8 cellular contexts compared by ENCODE assay signal in genomic region chr19:55283548-55284393, GRCh38. TPM values are rescaled to one million over a fixed set of nuclear protein-coding genes. Genes with fewer than 3 reads are reported as not detected.
DNase-seq lines count a peak whose midpoint lies in the region; ATAC-seq and TF ChIP-seq lines count a peak whose summit lies in the region.

TSS of gene BRSK1 (plus strand) at chr19:55283997. CDS start at chr19:55284443, 446 bp downstream.

- peaks cover 0 to 39% (median 13%) of the 10 kb centered on the region in 12 donors for H3K4me1 ChIP-seq in heart left ventricle

- H3K36me3 ChIP-seq in H7 (replicated peaks; ENCODE audit: control insufficient read depth, insufficient read depth, low read length) (no peaks in the 10 kb centered on the region), heart left ventricle (no peaks in the 10 kb centered on the region)

- WGBS in heart left ventricle, 4 donors: 4 to 15% (median 9%) methylated on average over 14 to 46 of the region's 47 CpGs

- no peaks in the 10 kb centered on the region for H3K9me3 Mint-ChIP-seq in activated naive CD4-positive, alpha-beta T cell treated with anti-CD3 and anti-CD28 coated beads for 36 hours

- intact Hi-C loops in activated naive CD4-positive, alpha-beta T cell treated with anti-CD3 and anti-CD28 coated beads for 36 hours (cut with micrococcal nuclease): loop anchor here (5.0 kb wide), 2 partner anchors 124 to 821 kb away; partner anchors contain the start of genes LENG9 and UBE2S
- intact Hi-C loops in heart left ventricle (cut with DNase I) (loop anchor here in 1 of 10 donors (5.0 to 10.0 kb wide), 3 partner anchors 54 to 321 kb away; partner anchors contain the start of genes KMT5C, TMEM238, ZNF524 and ZNF865), sciatic nerve (cut with DNase I) (no loop called here)

- H3K27me3 Mint-ChIP-seq in activated naive CD4-positive, alpha-beta T cell treated with anti-CD3 and anti-CD28 coated beads for 36 hours (ENCODE audit: low read depth): no peaks in the 10 kb centered on the region

- in situ Hi-C loops in GM13977 (cut with MboI; ENCODE audit: low pct_unique_long_range_greater_than_20kb, low sequenced_read_pairs, unreplicated experiment) (no loop called here), KBM-7 (cut with MboI; ENCODE audit: low pct_unique_long_range_greater_than_20kb, low sequenced_read_pairs) (no loop called here)

- no peaks in the 10 kb centered on the region for H3K9me3 ChIP-seq in heart left ventricle

- peak within 1 kb of the TSS; percentile 43 for H3K4me3 ChIP-seq in H7 (ENCODE audit: insufficient read depth, low read depth, low read length)
- H3K4me3 ChIP-seq in heart left ventricle: peak within 1 kb of the TSS; percentile 10 to 72 (median 53)

- ATAC-seq in heart left ventricle: peak in 1 of 4 donors; percentile 13
- no peak for ATAC-seq in sciatic nerve
- no peak for ATAC-seq in HG03196 (IDR thresholded peaks at IDR 0.05; ENCODE audit: unreplicated experiment)

- no peak for TF ChIP-seq POLR2A in heart left ventricle (IDR thresholded peaks at IDR 0.05)

- H3K4me3 Mint-ChIP-seq in activated naive CD4-positive, alpha-beta T cell treated with anti-CD3 and anti-CD28 coated beads for 36 hours: peak within 1 kb of the TSS; percentile 35

- H3K27me3 ChIP-seq in H7 (ENCODE audit: control insufficient read depth, insufficient read depth, low read length) (no peaks in the 10 kb centered on the region), heart left ventricle (no peaks in the 10 kb centered on the region)

- H3K4me1 Mint-ChIP-seq in activated naive CD4-positive, alpha-beta T cell treated with anti-CD3 and anti-CD28 coated beads for 36 hours (ENCODE audit: low read depth): peaks cover 26% of the 10 kb centered on the region

- H3K27ac ChIP-seq in heart left ventricle: peak within 1 kb of the TSS in 11 of 12 donors; percentile 16 to 91 (median 71)

- H3K27ac Mint-ChIP-seq in activated naive CD4-positive, alpha-beta T cell treated with anti-CD3 and anti-CD28 coated beads for 36 hours: no peak within 1 kb of the TSS

- peak; percentile 96 for DNase-seq in H7
- peak; percentile 92 for DNase-seq in NCI-H748 (lab: John Stamatoyannopoulos, UW; ENCODE audit: unreplicated experiment)
- peak; percentile 71 for DNase-seq in activated naive CD4-positive, alpha-beta T cell treated with anti-CD3 and anti-CD28 coated beads for 36 hours
- peak in 4 of 5 donors; percentile 59 to 73 (median 66) for DNase-seq in heart left ventricle
- peak; percentile 73 for DNase-seq in sciatic nerve (ENCODE audit: low spot score)
- no peak for DNase-seq in GM13977 (ENCODE audit: low spot score)
- no peak for DNase-seq in KBM-7

- H3K36me3 Mint-ChIP-seq in activated naive CD4-positive, alpha-beta T cell treated with anti-CD3 and anti-CD28 coated beads for 36 hours (ENCODE audit: low read depth): peaks cover 3% of the 10 kb centered on the region

- CTCF ChIA-PET in activated naive CD4-positive, alpha-beta T cell treated with anti-CD3 and anti-CD28 coated beads for 36 hours (lab: Charles Lee): interaction anchor here (1.3 kb wide), 1 partner anchor 18 kb away, joined by 4 read pairs; no protein-coding TSS in a partner anchor

- TF ChIP-seq CTCF in heart left ventricle (IDR thresholded peaks at IDR 0.05) (no peak), GM13977 (IDR thresholded peaks at IDR 0.05; ENCODE audit: extremely low read depth, insufficient read depth, missing control alignments) (no peak)

RNA-seq across cellular contexts. Expression of gene BRSK1, which starts in this region (rescaled TPM):
- total RNA-seq in H7 (2014; rRNA removed; shearing (Covaris generic)): 20.3 and 31.3 TPM in 2 replicates
- 1 to 10 TPM; 1.4 to 2.2 TPM for total RNA-seq in activated naive CD4-positive, alpha-beta T cell treated with anti-CD3 and anti-CD28 coated beads for 36 hours
- total RNA-seq in heart left ventricle (1 to 10 TPM; 2.0 to 7.4 (median 3.6) TPM), sciatic nerve (6.5 TPM)
- polyA plus RNA-seq in heart left ventricle: 1 to 10 TPM; 1.6 to 1.8 TPM

Comparison
In these comparisons a context has a peak if more than half of its experiments do, and no peak if none do; other contexts are left out.
1. DNase-seq: peak in H7 (single experiment), NCI-H748 (single experiment), activated naive CD4-positive, alpha-beta T cell treated with anti-CD3 and anti-CD28 coated beads for 36 hours (single experiment), heart left ventricle (4 of 5) and sciatic nerve (single experiment); none in GM13977 (single experiment) and KBM-7 (single experiment).